Comparison of ENCODE assay signal across 1 cellular context in genomic region chr2:172674034-172674967, GRCh38.
TF ChIP-seq lines count a peak whose summit lies in the region.

No MANE protein-coding gene starts in this region.

TF ChIP-seq in K562, 482 proteins besides CTCF, POLR2A, EP300 and RAD21 (continued from another document):
- TF ChIP-seq TSHZ1 (CRISPR knock-in tag; IDR thresholded peaks at IDR 0.05) (no peak), NCOR1 (IDR thresholded peaks at IDR 0.05) (no peak), NONO (IDR thresholded peaks at IDR 0.05; ENCODE audit: low read depth in 2 of 2, low read length in 1 of 2) (no peak), RBM39 (optimal IDR thresholded peaks at IDR 0.05; ENCODE audit: low read depth, low read length) (no peak), ARID1B (IDR thresholded peaks at IDR 0.05) (no peak), MAZ (CRISPR knock-in tag; conservative IDR thresholded peaks at IDR 0.05 in 1 of 2, IDR thresholded peaks at IDR 0.05 in 1 of 2) (peak in 1 of 2 experiments; percentile 48; a peak in 2 of 4 replicates), SMARCA4 (IDR thresholded peaks at IDR 0.05) (no peak), LCOR (CRISPR knock-in tag; IDR thresholded peaks at IDR 0.05) (0 out of 2 replicates have a peak, but pooled peaks have one; percentile 51), RAD51 (IDR thresholded peaks at IDR 0.05; ENCODE audit: borderline replicate concordance, low read depth) (no peak), ZNF780A (CRISPR knock-in tag; IDR thresholded peaks at IDR 0.05) (no peak), SMARCA5 (IDR thresholded peaks at IDR 0.05) (no peak), GABPB2 (CRISPR knock-in tag; conservative IDR thresholded peaks at IDR 0.05) (no peak), TCF7 (IDR thresholded peaks at IDR 0.05; ENCODE audit: borderline replicate concordance) (no peak)
- TF ChIP-seq, protein P1, sequence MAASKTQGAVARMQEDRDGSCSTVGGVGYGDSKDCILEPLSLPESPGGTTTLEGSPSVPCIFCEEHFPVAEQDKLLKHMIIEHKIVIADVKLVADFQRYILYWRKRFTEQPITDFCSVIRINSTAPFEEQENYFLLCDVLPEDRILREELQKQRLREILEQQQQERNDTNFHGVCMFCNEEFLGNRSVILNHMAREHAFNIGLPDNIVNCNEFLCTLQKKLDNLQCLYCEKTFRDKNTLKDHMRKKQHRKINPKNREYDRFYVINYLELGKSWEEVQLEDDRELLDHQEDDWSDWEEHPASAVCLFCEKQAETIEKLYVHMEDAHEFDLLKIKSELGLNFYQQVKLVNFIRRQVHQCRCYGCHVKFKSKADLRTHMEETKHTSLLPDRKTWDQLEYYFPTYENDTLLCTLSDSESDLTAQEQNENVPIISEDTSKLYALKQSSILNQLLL (CRISPR knock-in tag; IDR thresholded peaks at IDR 0.05; ENCODE audit: borderline replicate concordance), result no peak
TF ChIP-seq in K562: peak in this region for 25.
